8 cellular contexts compared by ENCODE assay signal in the genomic region with DNA sequence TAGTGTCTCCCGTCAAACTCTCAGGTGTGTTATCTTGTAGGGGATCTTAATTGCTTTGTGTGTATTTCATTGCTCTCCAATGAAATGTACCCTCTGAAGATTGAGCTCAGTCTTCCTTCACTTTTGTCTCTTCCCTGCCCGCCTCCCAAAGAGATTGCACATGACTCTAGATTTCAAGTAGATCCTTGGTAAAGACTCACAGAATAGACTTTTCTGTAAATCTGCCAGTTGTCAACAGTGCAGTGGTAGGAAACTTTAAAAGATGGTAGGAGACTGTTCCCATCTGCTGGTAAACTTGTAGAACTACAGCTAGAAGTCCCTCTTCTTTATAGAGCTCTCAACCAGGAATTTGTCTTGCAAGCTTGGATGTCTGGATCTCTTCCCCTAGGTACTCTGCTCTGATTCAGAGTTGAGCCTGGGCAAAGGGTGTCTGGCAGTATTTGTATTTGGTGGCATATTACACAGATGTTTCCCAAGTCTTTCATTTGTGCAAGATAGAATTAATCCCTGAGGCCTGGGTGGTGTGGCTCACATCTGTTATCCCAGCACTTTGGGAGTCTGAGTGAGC. TPM values are rescaled to one million over a fixed set of nuclear protein-coding genes. Genes with fewer than 3 reads are reported as not detected.
DNase-seq lines count a peak whose midpoint lies in the region; TF ChIP-seq lines count a peak whose summit lies in the region.

No MANE protein-coding gene starts in this region.

- TF ChIP-seq CTCF in Peyer's patch (IDR thresholded peaks at IDR 0.05) (peak; percentile 39 to 87 (median 76)), dorsolateral prefrontal cortex (IDR thresholded peaks at IDR 0.05 in 54 of 56, conservative IDR thresholded peaks at IDR 0.05 in 2 of 56; ENCODE audit: low read depth in 1 of 56, partially characterized antibody in 56 of 56) (peak; percentile 53 to 89 (median 79))

- H2BK12ac ChIP-seq in mesenchymal stem cell (ENCODE audit: low read length in 2 of 2): no peak overlapping the region

- H3K27me3 ChIP-seq in Peyer's patch: no peaks in the 10 kb centered on the region
- H3K27me3 ChIP-seq in dorsolateral prefrontal cortex: no peaks in the 10 kb centered on the region
- no peaks in the 10 kb centered on the region for H3K27me3 ChIP-seq in mesenchymal stem cell (ENCODE audit: control insufficient read depth in 1 of 2, insufficient read depth in 1 of 2, low read length in 2 of 2)

- H3K9me3 ChIP-seq in Peyer's patch (no peaks in the 10 kb centered on the region), mesenchymal stem cell (ENCODE audit: control insufficient read depth, low read length) (no peaks in the 10 kb centered on the region)

- no peak overlapping the region for H3K27ac ChIP-seq in Peyer's patch
- H3K27ac ChIP-seq in dorsolateral prefrontal cortex: no peak overlapping the region
- H3K27ac ChIP-seq in mesenchymal stem cell (ENCODE audit: low read length, poor library complexity, severe bottlenecking): no peak overlapping the region

- 0% methylated on average over 1 of the region's 2 CpGs for WGBS in mesenchymal stem cell

- H3K36me3 ChIP-seq in Peyer's patch (no peaks in the 10 kb centered on the region), mesenchymal stem cell (ENCODE audit: control insufficient read depth in 1 of 2, insufficient read depth in 2 of 2, low read depth in 1 of 2, low read length in 2 of 2) (no peaks in the 10 kb centered on the region)

- no peak overlapping the region for H3K18ac ChIP-seq in mesenchymal stem cell (ENCODE audit: low read depth in 1 of 2, low read length in 2 of 2)

- intact Hi-C loops in dorsolateral prefrontal cortex (cut with DNase I): loop anchor here (5.0 kb wide), 3 partner anchors 70 to 230 kb away; no protein-coding TSS in a partner anchor

- H3K23ac ChIP-seq in mesenchymal stem cell (ENCODE audit: low read length in 2 of 2): no peak overlapping the region

- H3K79me1 ChIP-seq in mesenchymal stem cell (replicated peaks; ENCODE audit: low read length, poor library complexity, severe bottlenecking): no peaks in the 10 kb centered on the region

- DNase-seq in NCI-H1436 (lab: John Stamatoyannopoulos, UW): peak; percentile 56
- no peak for DNase-seq in NCI-H1436 treated with DMSO at 0.1 percent for 48 hours (lab: John Stamatoyannopoulos, UW)
- peak; percentile 15 for DNase-seq in KG1 (lab: John Stamatoyannopoulos, UW)
- no peak for DNase-seq in Peyer's patch
- no peak for DNase-seq in dorsolateral prefrontal cortex
- DNase-seq in mesenchymal stem cell: peak; percentile 76
- no peak for DNase-seq in stimulated activated CD4-positive, alpha-beta T cell treated with anti-CD3 and anti-CD28 coated beads, Interleukin-15, amount 100 ng/mL, for 24 hours
- DNase-seq in mucosa of gallbladder (ENCODE audit: low spot score): no peak

- H3K4ac ChIP-seq in mesenchymal stem cell (ENCODE audit: low read depth in 1 of 2, low read length in 2 of 2): no peak overlapping the region

- no peak overlapping the region for H3K14ac ChIP-seq in mesenchymal stem cell (ENCODE audit: low read length in 2 of 2)

- no peak overlapping the region for H3K4me2 ChIP-seq in mesenchymal stem cell (ENCODE audit: low read length, poor library complexity, severe bottlenecking)

- H3K9ac ChIP-seq in mesenchymal stem cell (ENCODE audit: low read length): no peak overlapping the region

- no peak overlapping the region for H2AK5ac ChIP-seq in mesenchymal stem cell (ENCODE audit: low read length, severe bottlenecking)

- H2BK15ac ChIP-seq in mesenchymal stem cell (ENCODE audit: low read depth, poor library complexity, severe bottlenecking): no peak overlapping the region

- no peaks in the 10 kb centered on the region for H3K4me1 ChIP-seq in Peyer's patch
- H3K4me1 ChIP-seq in mesenchymal stem cell (ENCODE audit: control insufficient read depth, insufficient read depth, low read depth, low read length): no peaks in the 10 kb centered on the region

- TF ChIP-seq POLR2A in Peyer's patch (IDR thresholded peaks at IDR 0.05): no peak

- H3K4me3 ChIP-seq in Peyer's patch (no peak overlapping the region), dorsolateral prefrontal cortex (no peak overlapping the region), mesenchymal stem cell (ENCODE audit: insufficient read depth in 1 of 2, low read depth in 1 of 2, low read length in 2 of 2) (no peak overlapping the region)

- H4K91ac ChIP-seq in mesenchymal stem cell (ENCODE audit: low read length): no peak overlapping the region

- no peak overlapping the region for H4K8ac ChIP-seq in mesenchymal stem cell (ENCODE audit: low read length)

- no peak overlapping the region for H2BK120ac ChIP-seq in mesenchymal stem cell (ENCODE audit: low read depth, low read length)

- H2BK5ac ChIP-seq in mesenchymal stem cell (ENCODE audit: low read depth, low read length, poor library complexity, severe bottlenecking): no peak overlapping the region

- no peak overlapping the region for H2AFZ ChIP-seq in mesenchymal stem cell (ENCODE audit: low read depth, low read length)

RNA-seq across cellular contexts. Expression of a gene that starts 9.6 kb away (rescaled TPM):
- total RNA-seq in Peyer's patch: not detected
- total RNA-seq in dorsolateral prefrontal cortex: 1 to 10 TPM in 3 of 120 experiments, not detected in 117; 1.9 to 2.6 (median 2.2) TPM
- 2.6 TPM for polyA plus RNA-seq in mesenchymal stem cell (2013, experiment 1 of 2)
- 2.3 TPM for polyA plus RNA-seq in mesenchymal stem cell (2013, experiment 2 of 2)
- 0.89 TPM for total RNA-seq in mucosa of gallbladder

RNA-seq across cellular contexts. Expression of a gene that starts 23.7 kb away (rescaled TPM):
- total RNA-seq in Peyer's patch: 10 to 100 TPM in 1 of 4 donors, 1 to 10 TPM in 3; 2.3 to 38.8 (median 6.9) TPM
- total RNA-seq in dorsolateral prefrontal cortex: 100 to 1,000 TPM in 1 of 120 experiments, 10 to 100 TPM in 119; 17.2 to 109 (median 43.6) TPM
- 13.3 TPM for polyA plus RNA-seq in mesenchymal stem cell (2013, experiment 1 of 2)
- 11.6 TPM for polyA plus RNA-seq in mesenchymal stem cell (2013, experiment 2 of 2)
- total RNA-seq in mucosa of gallbladder: 19.3 TPM

RNA-seq across cellular contexts. Expression of a gene that starts 51.2 kb away (rescaled TPM):
- total RNA-seq in Peyer's patch (10 to 100 TPM; 13.1 to 48.7 (median 26.3) TPM), dorsolateral prefrontal cortex (not detected), mucosa of gallbladder (0.92 TPM)
- not detected for polyA plus RNA-seq in mesenchymal stem cell (2013, experiment 1 of 2)
- polyA plus RNA-seq in mesenchymal stem cell (2013, experiment 2 of 2): not detected

Comparison
In these comparisons a context has a peak if more than half of its experiments do, and no peak if none do; other contexts are left out.
1. DNase-seq: peak in NCI-H1436 (single experiment), KG1 (single experiment) and mesenchymal stem cell (single experiment); none in NCI-H1436 treated with DMSO at 0.1 percent for 48 hours (single experiment), Peyer's patch (0 of 3), dorsolateral prefrontal cortex (0 of 10), stimulated activated CD4-positive, alpha-beta T cell treated with anti-CD3 and anti-CD28 coated beads, Interleukin-15, amount 100 ng/mL, for 24 hours (single experiment) and mucosa of gallbladder (single experiment).